16 cellular contexts compared by ENCODE assay signal in the genomic region with DNA sequence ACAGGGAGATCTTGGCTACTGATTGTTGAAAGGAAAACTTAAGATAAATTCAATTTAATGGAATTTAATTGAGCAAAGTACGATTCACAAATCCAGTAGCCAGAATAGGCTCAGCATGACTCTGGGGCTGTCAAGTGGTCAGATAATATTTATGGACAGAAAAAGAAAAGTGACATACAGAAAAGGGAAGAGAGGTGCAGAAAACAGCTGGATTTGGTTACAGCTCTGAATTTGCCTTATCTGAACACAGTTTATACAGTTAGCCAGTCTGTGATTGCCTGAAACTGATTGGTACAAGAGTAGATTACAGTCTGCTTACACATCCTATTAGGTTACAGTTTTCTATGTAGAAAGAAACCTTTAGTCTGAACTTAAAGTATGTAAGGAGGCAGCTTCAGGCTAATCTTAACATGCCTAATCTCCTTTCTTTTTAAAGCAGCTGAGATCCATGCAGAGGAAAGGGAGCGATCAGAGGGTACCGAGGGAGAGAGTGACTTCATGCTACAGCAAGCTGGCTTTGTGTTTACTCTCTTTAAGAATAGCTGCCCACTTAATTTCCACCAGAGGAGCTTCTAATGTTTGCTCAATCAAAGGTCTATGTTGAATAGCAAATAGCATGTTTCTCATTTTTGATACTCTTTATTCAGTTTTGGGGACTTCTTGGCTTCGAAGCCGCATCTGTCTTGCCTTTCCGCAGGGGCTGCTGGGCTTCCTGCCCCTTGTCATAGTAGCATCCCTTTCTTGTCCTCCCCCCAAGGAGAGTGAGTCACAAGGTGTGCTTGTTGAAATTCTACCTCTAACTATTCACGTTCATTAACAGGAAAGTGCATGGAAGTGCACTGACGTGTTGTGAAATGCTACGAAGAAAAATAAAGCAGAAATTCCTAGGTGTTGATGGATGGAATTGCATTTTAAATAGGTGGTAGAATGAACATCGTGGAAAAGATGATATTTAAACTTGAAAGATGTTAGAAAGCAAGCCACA.
DNase-seq lines count a peak whose midpoint lies in the region; ATAC-seq, FAIRE-seq and TF ChIP-seq lines count a peak whose summit lies in the region.
"Had no signal": no experiment of that assay in that cellular context is flagged by ENCODE, and none has a peak within 500 bp of the region (broad histone marks: within the 10 kb centered on the region; RNA-seq: fewer than 3 reads in every experiment).

No MANE protein-coding gene starts in this region.

- H3K9ac ChIP-seq in SU-DHL-6 (ENCODE audit: low read length), result no peak overlapping the region

- peaks cover 20% of the 10 kb centered on the region for H3K4me1 Mint-ChIP-seq in neural crest cell
- no peaks in the 10 kb centered on the region for H3K4me1 Mint-ChIP-seq in activated T-cell treated with anti-CD3 and anti-CD28 coated beads, Interleukin-2, amount 50 U/mL, for 72 hours (ENCODE audit: low read depth)
- H3K4me1 Mint-ChIP-seq: B cell had no signal

- DNase-seq in Daoy (ENCODE audit: low read depth) (peak; percentile 18), HTR-8/SVneo (ENCODE audit: insufficient read length, low spot score) (no peak), neural crest cell (ENCODE audit: low read depth, low spot score) (no peak), NCI-H187 (lab: John Stamatoyannopoulos, UW) (no peak)
- no peak for DNase-seq in activated T-cell treated with anti-CD3 and anti-CD28 coated beads, Interleukin-2, amount 50 U/mL, for 72 hours
- DNase-seq: CD8-positive, alpha-beta T cell; NCI-H1092; NCI-H1694 treated with DMSO at 0.1 percent for 48 hours; NCI-H2171 treated with DMSO at 0.1 percent for 48 hours; SIG-M5; T1000 had no signal

- H3K4me3 Mint-ChIP-seq in neural crest cell, result no peak overlapping the region
- H3K4me3 Mint-ChIP-seq in activated T-cell treated with anti-CD3 and anti-CD28 coated beads, Interleukin-2, amount 50 U/mL, for 72 hours, result no peak overlapping the region
- H3K4me3 Mint-ChIP-seq: B cell; CD8-positive, alpha-beta T cell had no signal

- peaks cover 5% of the 10 kb centered on the region for H3K36me3 Mint-ChIP-seq in neural crest cell (ENCODE audit: low read depth)
- no peaks in the 10 kb centered on the region for H3K36me3 Mint-ChIP-seq in activated T-cell treated with anti-CD3 and anti-CD28 coated beads, Interleukin-2, amount 50 U/mL, for 72 hours (ENCODE audit: insufficient read depth in 2 of 2)
- H3K36me3 Mint-ChIP-seq: CD8-positive, alpha-beta T cell had no signal

- H3K9me3 Mint-ChIP-seq in neural crest cell, result peaks cover 6% of the 10 kb centered on the region
- H3K9me3 Mint-ChIP-seq in activated T-cell treated with anti-CD3 and anti-CD28 coated beads, Interleukin-2, amount 50 U/mL, for 72 hours, result no peaks in the 10 kb centered on the region
- H3K9me3 Mint-ChIP-seq: CD8-positive, alpha-beta T cell had no signal

- no peaks in the 10 kb centered on the region for H3K27me3 ChIP-seq in SU-DHL-6 (ENCODE audit: low read length)

- no peak overlapping the region for H3K4me3 ChIP-seq in SU-DHL-6 (ENCODE audit: insufficient read depth, low read length, poor library complexity, severe bottlenecking)
- H3K4me3 ChIP-seq: HAP-1 had no signal

- H3K27ac ChIP-seq in SU-DHL-6 (ENCODE audit: low read depth, low read length), result no peak overlapping the region

- no peaks in the 10 kb centered on the region for H3K9me2 ChIP-seq in SU-DHL-6 (replicated peaks; ENCODE audit: insufficient read depth, low read length)

- no peaks in the 10 kb centered on the region for H3K36me3 ChIP-seq in SU-DHL-6 (ENCODE audit: low read length)
- H3K36me3 ChIP-seq: HAP-1 had no signal

- no peaks in the 10 kb centered on the region for H3F3A ChIP-seq in SU-DHL-6 (ENCODE audit: insufficient read depth)

- peak overlapping the region; percentile 20 for H2AFZ ChIP-seq in SU-DHL-6 (ENCODE audit: low read depth, low read length, severe bottlenecking)

- H3K27me3 Mint-ChIP-seq in neural crest cell (ENCODE audit: low read depth), result no peaks in the 10 kb centered on the region
- H3K27me3 Mint-ChIP-seq in activated T-cell treated with anti-CD3 and anti-CD28 coated beads, Interleukin-2, amount 50 U/mL, for 72 hours (ENCODE audit: low read depth), result no peaks in the 10 kb centered on the region
- H3K27me3 Mint-ChIP-seq: B cell had no signal

- no peaks in the 10 kb centered on the region for H3K9me3 ChIP-seq in SU-DHL-6 (ENCODE audit: insufficient read depth, low read length)
- H3K9me3 ChIP-seq: HAP-1 had no signal

- H3K4me2 ChIP-seq in SU-DHL-6 (ENCODE audit: low read depth, low read length, poor library complexity, severe bottlenecking), result no peak overlapping the region

- TF ChIP-seq CTCF in SU-DHL-6 (IDR thresholded peaks at IDR 0.05; ENCODE audit: insufficient read depth, low read length, poor library complexity, severe bottlenecking) (no peak), neural crest cell (conservative IDR thresholded peaks at IDR 0.05) (no peak)

- FAIRE-seq in HTR-8/SVneo (lab: Jason Lieb, UNC), result peak; percentile 13
- FAIRE-seq: RCC 7860 had no signal

- H3K79me2 ChIP-seq in SU-DHL-6 (ENCODE audit: insufficient read depth, low read length), result no peaks in the 10 kb centered on the region

- H3K27ac Mint-ChIP-seq in neural crest cell (ENCODE audit: unreplicated experiment), result peak overlapping the region; percentile 2
- H3K27ac Mint-ChIP-seq in activated T-cell treated with anti-CD3 and anti-CD28 coated beads, Interleukin-2, amount 50 U/mL, for 72 hours, result no peak overlapping the region
- H3K27ac Mint-ChIP-seq: B cell; CD8-positive, alpha-beta T cell had no signal

- no peaks in the 10 kb centered on the region for H4K20me1 ChIP-seq in SU-DHL-6 (ENCODE audit: low read depth, low read length)

- no peak for ATAC-seq in HG03175 (IDR thresholded peaks at IDR 0.05; ENCODE audit: unreplicated experiment)
- no peak for ATAC-seq in activated T-cell treated with anti-CD3 and anti-CD28 coated beads, Interleukin-2, amount 50 U/mL, for 72 hours (replicated peaks in 1 of 2)
- ATAC-seq: CD8-positive, alpha-beta T cell had no signal
